In the genomic region with DNA sequence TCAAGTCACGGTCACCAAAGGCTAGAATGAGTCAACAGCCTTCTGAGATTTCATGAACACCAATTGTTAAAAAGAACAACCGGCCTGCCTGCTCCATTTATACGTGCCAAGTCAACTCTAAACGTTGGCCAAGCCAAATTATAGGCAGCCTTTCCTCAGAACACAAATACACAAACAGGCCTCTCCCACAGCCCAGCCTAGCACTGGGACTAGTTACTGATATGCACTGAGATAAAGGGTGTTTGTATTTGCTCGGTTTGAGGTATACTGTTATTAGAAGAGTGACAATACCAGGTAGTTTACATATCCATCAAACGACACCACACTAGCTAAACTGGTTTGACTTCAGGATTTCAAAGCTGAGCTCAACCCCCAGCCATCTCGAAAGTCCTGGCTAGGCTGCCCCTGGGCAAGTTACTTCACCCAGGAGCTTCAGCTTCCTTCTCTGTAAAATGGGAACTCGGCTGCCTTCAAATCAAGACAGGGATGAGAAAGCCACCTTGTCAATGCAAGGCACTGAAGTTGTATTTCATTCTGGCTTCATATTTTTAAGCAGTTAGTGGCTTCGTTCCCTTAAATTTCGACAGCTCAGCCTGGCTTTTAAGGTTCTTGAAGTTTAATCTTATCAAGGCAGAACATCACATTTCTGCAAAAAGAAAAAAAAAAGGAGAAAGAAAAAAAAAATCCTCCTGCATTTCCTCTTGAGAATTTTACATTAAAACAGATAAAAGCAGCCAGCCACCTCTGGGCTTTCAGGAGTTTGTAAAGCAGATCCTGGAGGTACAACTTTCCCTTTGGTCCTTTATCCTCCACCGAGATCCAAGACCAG, we compare ENCODE assay signal across 1 cellular context.
TF ChIP-seq lines count a peak whose summit lies in the region.

No MANE protein-coding gene starts in this region.

TF ChIP-seq in GM12878, 131 proteins besides CTCF, POLR2A, EP300 and RAD21:
- TF ChIP-seq RUNX3 (IDR thresholded peaks at IDR 0.05; ENCODE audit: low read length) (0 out of 2 replicates have a peak, but pooled peaks have one; percentile 13), JUNB (IDR thresholded peaks at IDR 0.05) (0 out of 2 replicates have a peak, but pooled peaks have one; percentile 13), ZSCAN29 (IDR thresholded peaks at IDR 0.05) (no peak), MXI1 (IDR thresholded peaks at IDR 0.05; ENCODE audit: low read depth, low read length) (no peak), BHLHE40 (IDR thresholded peaks at IDR 0.05; ENCODE audit: borderline replicate concordance in 1 of 2, low read depth in 2 of 2, low read length in 1 of 2) (peak; percentile 12 to 37; a peak in 1 of 4 replicates)
